18 cellular contexts compared by ENCODE assay signal in genomic region chr18:75823376-75823950, GRCh38.
DNase-seq lines count a peak whose midpoint lies in the region; ATAC-seq, FAIRE-seq and TF ChIP-seq lines count a peak whose summit lies in the region.
"Had no signal": no experiment of that assay in that cellular context is flagged by ENCODE, and none has a peak within 500 bp of the region (broad histone marks: within the 10 kb centered on the region; RNA-seq: fewer than 3 reads in every experiment).

No MANE protein-coding gene starts in this region.

- DNase-seq in SHP77 treated with DMSO at 0.1 percent for 48 hours (lab: John Stamatoyannopoulos, UW) (peak; percentile 1), SHP77 (lab: John Stamatoyannopoulos, UW) (no peak), nephron progenitor cell (no peak), pons (ENCODE audit: low spot score) (no peak), HTR-8/SVneo (ENCODE audit: insufficient read length, low spot score) (no peak)
- no peak for DNase-seq in activated naive CD4-positive, alpha-beta T cell treated with Interleukin-2 at 50 U/mL for 16 hours
- DNase-seq: activated CD4-positive, alpha-beta memory T cell treated with anti-CD3 and anti-CD28 coated beads, Interleukin-2, amount 10 ng/mL, durations not matched to agents 7 days and 5 days; activated naive CD8-positive, alpha-beta T cell treated with anti-CD3 and anti-CD28 coated beads for 36 hours; CD8-positive, alpha-beta memory T cell; cortex of kidney; DMS79 treated with DMSO at 0.1 percent for 48 hours; NCI-H82; upper lobe of right lung had no signal

- H3K27me3 Mint-ChIP-seq in nephron progenitor cell (ENCODE audit: low read depth, poor library complexity) = peaks cover 5% of the 10 kb centered on the region
- H3K27me3 Mint-ChIP-seq: activated CD4-positive, alpha-beta memory T cell treated with anti-CD3 and anti-CD28 coated beads, Interleukin-2, amount 10 ng/mL, durations not matched to agents 7 days and 5 days; activated naive CD8-positive, alpha-beta T cell treated with anti-CD3 and anti-CD28 coated beads for 36 hours had no signal

- ATAC-seq in SK-N-SH treated with all-trans-retinoic acid at 6 μM for 48 hours (no peak), HG02571 (IDR thresholded peaks at IDR 0.05; ENCODE audit: unreplicated experiment) (no peak)
- ATAC-seq: A549; activated CD4-positive, CD25-positive, alpha-beta regulatory T cell treated with anti-CD3 and anti-CD28 coated beads, Interleukin-2, amount 50 U/mL, for 24 hours; upper lobe of right lung had no signal

- H3K36me3 Mint-ChIP-seq in nephron progenitor cell (ENCODE audit: low read depth) = no peaks in the 10 kb centered on the region
- H3K36me3 Mint-ChIP-seq: activated naive CD8-positive, alpha-beta T cell treated with anti-CD3 and anti-CD28 coated beads for 36 hours; CD8-positive, alpha-beta memory T cell had no signal

- no peaks in the 10 kb centered on the region for H3K9me3 Mint-ChIP-seq in nephron progenitor cell
- H3K9me3 Mint-ChIP-seq: activated CD4-positive, alpha-beta memory T cell treated with anti-CD3 and anti-CD28 coated beads, Interleukin-2, amount 10 ng/mL, durations not matched to agents 7 days and 5 days; activated naive CD8-positive, alpha-beta T cell treated with anti-CD3 and anti-CD28 coated beads for 36 hours; CD8-positive, alpha-beta memory T cell had no signal

- H3K4me3 Mint-ChIP-seq in nephron progenitor cell = no peak overlapping the region
- H3K4me3 Mint-ChIP-seq: activated CD4-positive, alpha-beta memory T cell treated with anti-CD3 and anti-CD28 coated beads, Interleukin-2, amount 10 ng/mL, durations not matched to agents 7 days and 5 days; activated naive CD8-positive, alpha-beta T cell treated with anti-CD3 and anti-CD28 coated beads for 36 hours; CD8-positive, alpha-beta memory T cell; neural crest cell had no signal

- peaks cover 35% of the 10 kb centered on the region for H3K4me1 Mint-ChIP-seq in nephron progenitor cell
- H3K4me1 Mint-ChIP-seq: activated CD4-positive, alpha-beta memory T cell treated with anti-CD3 and anti-CD28 coated beads, Interleukin-2, amount 10 ng/mL, durations not matched to agents 7 days and 5 days; activated naive CD8-positive, alpha-beta T cell treated with anti-CD3 and anti-CD28 coated beads for 36 hours; CD8-positive, alpha-beta memory T cell; neural crest cell had no signal

- peak overlapping the region; percentile 92 for H3K27ac Mint-ChIP-seq in nephron progenitor cell
- H3K27ac Mint-ChIP-seq: activated CD4-positive, alpha-beta memory T cell treated with anti-CD3 and anti-CD28 coated beads, Interleukin-2, amount 10 ng/mL, durations not matched to agents 7 days and 5 days; activated naive CD8-positive, alpha-beta T cell treated with anti-CD3 and anti-CD28 coated beads for 36 hours; CD8-positive, alpha-beta memory T cell had no signal

- FAIRE-seq in HTR-8/SVneo (lab: Jason Lieb, UNC) = no peak
- FAIRE-seq: A549 had no signal

- TF ChIP-seq CTCF in nephron progenitor cell (IDR thresholded peaks at IDR 0.05) = no peak

TF ChIP-seq in SK-N-SH treated with all-trans-retinoic acid at 6 μM for 48 hours, 23 proteins besides CTCF, POLR2A, EP300 and RAD21:
- TF ChIP-seq RARB (CRISPR knock-in tag; IDR thresholded peaks at IDR 0.05) = no peak
- no peak for TF ChIP-seq CREB5 (CRISPR knock-in tag; IDR thresholded peaks at IDR 0.05; ENCODE audit: low read depth)
- TF ChIP-seq CSRNP3 (CRISPR knock-in tag; IDR thresholded peaks at IDR 0.05) = no peak
- peak; percentile 87 for TF ChIP-seq TCF4 (CRISPR knock-in tag; IDR thresholded peaks at IDR 0.05; ENCODE audit: borderline replicate concordance)
- peak; percentile 38; the same call in 1 of the 2 replicates for TF ChIP-seq ISL1 (CRISPR knock-in tag; IDR thresholded peaks at IDR 0.05)
- TF ChIP-seq, protein P1, sequence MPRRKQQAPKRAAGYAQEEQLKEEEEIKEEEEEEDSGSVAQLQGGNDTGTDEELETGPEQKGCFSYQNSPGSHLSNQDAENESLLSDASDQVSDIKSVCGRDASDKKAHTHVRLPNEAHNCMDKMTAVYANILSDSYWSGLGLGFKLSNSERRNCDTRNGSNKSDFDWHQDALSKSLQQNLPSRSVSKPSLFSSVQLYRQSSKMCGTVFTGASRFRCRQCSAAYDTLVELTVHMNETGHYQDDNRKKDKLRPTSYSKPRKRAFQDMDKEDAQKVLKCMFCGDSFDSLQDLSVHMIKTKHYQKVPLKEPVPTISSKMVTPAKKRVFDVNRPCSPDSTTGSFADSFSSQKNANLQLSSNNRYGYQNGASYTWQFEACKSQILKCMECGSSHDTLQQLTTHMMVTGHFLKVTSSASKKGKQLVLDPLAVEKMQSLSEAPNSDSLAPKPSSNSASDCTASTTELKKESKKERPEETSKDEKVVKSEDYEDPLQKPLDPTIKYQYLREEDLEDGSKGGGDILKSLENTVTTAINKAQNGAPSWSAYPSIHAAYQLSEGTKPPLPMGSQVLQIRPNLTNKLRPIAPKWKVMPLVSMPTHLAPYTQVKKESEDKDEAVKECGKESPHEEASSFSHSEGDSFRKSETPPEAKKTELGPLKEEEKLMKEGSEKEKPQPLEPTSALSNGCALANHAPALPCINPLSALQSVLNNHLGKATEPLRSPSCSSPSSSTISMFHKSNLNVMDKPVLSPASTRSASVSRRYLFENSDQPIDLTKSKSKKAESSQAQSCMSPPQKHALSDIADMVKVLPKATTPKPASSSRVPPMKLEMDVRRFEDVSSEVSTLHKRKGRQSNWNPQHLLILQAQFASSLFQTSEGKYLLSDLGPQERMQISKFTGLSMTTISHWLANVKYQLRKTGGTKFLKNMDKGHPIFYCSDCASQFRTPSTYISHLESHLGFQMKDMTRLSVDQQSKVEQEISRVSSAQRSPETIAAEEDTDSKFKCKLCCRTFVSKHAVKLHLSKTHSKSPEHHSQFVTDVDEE (CRISPR knock-in tag; IDR thresholded peaks at IDR 0.05) = peak; percentile 79; the same call in 1 of the 2 replicates
